ENCODE assay signal across 14 cellular contexts in genomic region chr18:74407888-74408287, GRCh38. TPM values are rescaled to one million over a fixed set of nuclear protein-coding genes. Genes with fewer than 3 reads are reported as not detected.
DNase-seq lines count a peak whose midpoint lies in the region; ATAC-seq, FAIRE-seq and TF ChIP-seq lines count a peak whose summit lies in the region.
"Had no signal": no experiment of that assay in that cellular context is flagged by ENCODE, and none has a peak within 500 bp of the region (broad histone marks: within the 10 kb centered on the region; RNA-seq: fewer than 3 reads in every experiment).

No MANE protein-coding gene starts in this region.

- CTCF ChIA-PET in HepG2 (lab: Yijun Ruan, JAX; ENCODE audit: low intra/inter-chr PET ratio, low total read pairs): no interaction called here

- H3K27ac ChIP-seq in BLaER1: peak overlapping the region; percentile 99
- no peak overlapping the region for H3K27ac ChIP-seq in HepG2 (ENCODE audit: extremely low read length, insufficient read depth, low read length)
- H3K27ac ChIP-seq in osteoblast (ENCODE audit: low read depth, low read length): no peak overlapping the region
- H3K27ac ChIP-seq: esophagus muscularis mucosa, pancreas had no signal

- no peaks in the 10 kb centered on the region for H3K27me3 ChIP-seq in BLaER1
- peaks cover 3 to 33% of the 10 kb centered on the region in 2 experiments; a peak in 3 of 5 replicates for H3K27me3 ChIP-seq in HepG2 (ENCODE audit: control insufficient read depth in 1 of 2, insufficient read depth in 2 of 2, low read length in 2 of 2)
- H3K27me3 ChIP-seq in osteoblast (ENCODE audit: insufficient read depth, low read length): no peaks in the 10 kb centered on the region

- POLR2A ChIA-PET in HepG2 (lab: Yijun Ruan, JAX): no interaction called here

- BruUV-seq in HepG2 (replicated peaks; lab: Mats Ljungman, UMichigan): no TSS peak

- TF ChIP-seq EP300 in HepG2 (IDR thresholded peaks at IDR 0.05; ENCODE audit: low read depth in 2 of 2, low read length in 2 of 2) (no peak), HepG2 (CRISPR knock-in tag; IDR thresholded peaks at IDR 0.05; ENCODE audit: borderline replicate concordance) (no peak)

- H3K36me3 ChIP-seq in BLaER1 (peaks cover 12% of the 10 kb centered on the region), HepG2 (replicated peaks in 1 of 2; ENCODE audit: control insufficient read depth in 1 of 2, insufficient read depth in 2 of 2, low read length in 2 of 2) (no peaks in the 10 kb centered on the region), osteoblast (ENCODE audit: insufficient read depth, low read length) (no peaks in the 10 kb centered on the region)
- H3K36me3 ChIP-seq: esophagus muscularis mucosa, pancreas had no signal

- H3K79me2 ChIP-seq in HepG2 (ENCODE audit: insufficient read depth, low read length): no peaks in the 10 kb centered on the region
- H3K79me2 ChIP-seq in osteoblast (ENCODE audit: insufficient read depth, low read length): no peaks in the 10 kb centered on the region

- no peak for TF ChIP-seq POLR2A in HepG2 (IDR thresholded peaks at IDR 0.05; ENCODE audit: insufficient read depth in 1 of 2, low read depth in 2 of 2, low read length in 2 of 2)

- H3K4me1 Mint-ChIP-seq in activated T-helper 2 cell treated with anti-CD3 and anti-CD28 coated beads, Interferon-gamma antibody, Interleukin-2, Interleukin-4, amounts not matched to agents 10 μg/mL and 5 μg/mL and 100 μg/mL, durations not matched to agents 14 hours and 24 hours and 36 hours (ENCODE audit: low read depth): peaks cover 27% of the 10 kb centered on the region

- H3K9ac ChIP-seq in BLaER1: peak overlapping the region; percentile 93
- H3K9ac ChIP-seq in HepG2 (ENCODE audit: insufficient read depth, low read depth, low read length): no peak overlapping the region

- TF ChIP-seq RAD21 in HepG2 (CRISPR knock-in tag; IDR thresholded peaks at IDR 0.05): no peak

- H3K4me3 ChIP-seq in BLaER1: peak overlapping the region; percentile 69
- no peak overlapping the region for H3K4me3 ChIP-seq in HepG2 (replicated peaks in 1 of 3; ENCODE audit: insufficient read depth in 1 of 3, low read depth in 2 of 3, low read length in 3 of 3)
- H3K4me3 ChIP-seq in osteoblast (ENCODE audit: insufficient read depth, low read length): no peak overlapping the region
- H3K4me3 ChIP-seq: esophagus muscularis mucosa, lung, pancreas had no signal

- 0% methylated on average over 2 of the region's 2 CpGs for WGBS in HepG2 (ENCODE audit: low lambda C conversion rate)

- H3K9me3 Mint-ChIP-seq in activated T-helper 2 cell treated with anti-CD3 and anti-CD28 coated beads, Interferon-gamma antibody, Interleukin-2, Interleukin-4, amounts not matched to agents 10 μg/mL and 5 μg/mL and 100 μg/mL, durations not matched to agents 14 hours and 24 hours and 36 hours: peaks cover 5% of the 10 kb centered on the region

- no peak for TF ChIP-seq CTCF in HepG2 (CRISPR knock-in tag; IDR thresholded peaks at IDR 0.05)
- TF ChIP-seq CTCF in osteoblast (IDR thresholded peaks at IDR 0.05; ENCODE audit: extremely low read depth, low read depth, low read length): no peak

- DNase-seq in activated T-helper 2 cell treated with anti-CD3 and anti-CD28 coated beads, Interferon-gamma antibody, Interleukin-2, Interleukin-4, amounts not matched to agents 10 μg/mL and 5 μg/mL and 100 μg/mL, durations not matched to agents 14 hours and 24 hours and 36 hours (ENCODE audit: low spot score): no peak
- no peak for DNase-seq in NCI-H2029 (lab: John Stamatoyannopoulos, UW)
- DNase-seq in HepG2 (ENCODE audit: low spot score): no peak
- no peak for DNase-seq in NCI-H1105 treated with DMSO at 0.1 percent for 48 hours (lab: John Stamatoyannopoulos, UW)
- DNase-seq in osteoblast (ENCODE audit: insufficient read length, low spot score, missing footprints): no peak
- DNase-seq: central memory CD4-positive, alpha-beta T cell; Karpas-422; pancreas had no signal

- peak overlapping the region; percentile 77 for H3K27ac Mint-ChIP-seq in activated T-helper 2 cell treated with anti-CD3 and anti-CD28 coated beads, Interferon-gamma antibody, Interleukin-2, Interleukin-4, amounts not matched to agents 10 μg/mL and 5 μg/mL and 100 μg/mL, durations not matched to agents 14 hours and 24 hours and 36 hours

- FAIRE-seq in HepG2 (lab: Jason Lieb, UNC): no peak
- FAIRE-seq: pancreas had no signal

- H3K4me1 ChIP-seq in BLaER1 (peaks cover 94% of the 10 kb centered on the region), HepG2 (ENCODE audit: insufficient read depth, low read length) (no peaks in the 10 kb centered on the region), osteoblast (ENCODE audit: insufficient read depth, low read length) (no peaks in the 10 kb centered on the region)
- H3K4me1 ChIP-seq: esophagus muscularis mucosa, pancreas had no signal

- intact Hi-C loops in activated T-helper 2 cell treated with anti-CD3 and anti-CD28 coated beads, Interferon-gamma antibody, Interleukin-2, Interleukin-4, amounts not matched to agents 10 μg/mL and 5 μg/mL and 100 μg/mL, durations not matched to agents 14 hours and 24 hours and 36 hours (cut with micrococcal nuclease): loop anchor here (5.0 kb wide), 1 partner anchor 36 kb away; no protein-coding TSS in a partner anchor
- intact Hi-C loops in HepG2 (cut with micrococcal nuclease; ENCODE audit: unreplicated experiment): no loop called here

- in situ Hi-C loops in HepG2 (cut with HindIII; ENCODE audit: extremely low pct_ligation_motif_present, low pct_unique_long_range_greater_than_20kb): no loop called here

- H3K9me3 ChIP-seq in BLaER1: peaks cover 23% of the 10 kb centered on the region
- no peaks in the 10 kb centered on the region for H3K9me3 ChIP-seq in HepG2 (ENCODE audit: low read length)
- H3K9me3 ChIP-seq in osteoblast (ENCODE audit: low read depth, low read length): no peaks in the 10 kb centered on the region
- H3K9me3 ChIP-seq: esophagus muscularis mucosa, pancreas had no signal

- H3K4me2 ChIP-seq in BLaER1: peak overlapping the region; percentile 94
- H3K4me2 ChIP-seq in HepG2 (ENCODE audit: low read depth, low read length): no peak overlapping the region
- no peak overlapping the region for H3K4me2 ChIP-seq in osteoblast (ENCODE audit: insufficient read depth, low read length)

- H4K20me1 ChIP-seq in BLaER1 (no peaks in the 10 kb centered on the region), HepG2 (ENCODE audit: insufficient read depth, low read length) (no peaks in the 10 kb centered on the region), osteoblast (ENCODE audit: insufficient read depth, low read length) (no peaks in the 10 kb centered on the region)

- H3K36me3 Mint-ChIP-seq in activated T-helper 2 cell treated with anti-CD3 and anti-CD28 coated beads, Interferon-gamma antibody, Interleukin-2, Interleukin-4, amounts not matched to agents 10 μg/mL and 5 μg/mL and 100 μg/mL, durations not matched to agents 14 hours and 24 hours and 36 hours (ENCODE audit: low read depth): no peaks in the 10 kb centered on the region

- ATAC-seq in GM18511 (IDR thresholded peaks at IDR 0.05; ENCODE audit: unreplicated experiment): peak; percentile 73
- peak; percentile 48 for ATAC-seq in HG02798 (IDR thresholded peaks at IDR 0.05; ENCODE audit: poor library complexity, unreplicated experiment)
- no peak for ATAC-seq in HepG2
- ATAC-seq: pancreas had no signal

- H2AFZ ChIP-seq in HepG2 (ENCODE audit: low read length): no peak overlapping the region
- H2AFZ ChIP-seq in osteoblast (ENCODE audit: low read length): no peak overlapping the region

- peak overlapping the region; percentile 53 for H3K4me3 Mint-ChIP-seq in activated T-helper 2 cell treated with anti-CD3 and anti-CD28 coated beads, Interferon-gamma antibody, Interleukin-2, Interleukin-4, amounts not matched to agents 10 μg/mL and 5 μg/mL and 100 μg/mL, durations not matched to agents 14 hours and 24 hours and 36 hours (ENCODE audit: low read depth)

- peaks cover 4% of the 10 kb centered on the region for H3K27me3 Mint-ChIP-seq in activated T-helper 2 cell treated with anti-CD3 and anti-CD28 coated beads, Interferon-gamma antibody, Interleukin-2, Interleukin-4, amounts not matched to agents 10 μg/mL and 5 μg/mL and 100 μg/mL, durations not matched to agents 14 hours and 24 hours and 36 hours (ENCODE audit: low read depth)

RNA-seq across cellular contexts. Expression of gene DIPK1C, which starts 49.2 kb away (rescaled TPM):
- total RNA-seq in activated T-helper 2 cell treated with anti-CD3 and anti-CD28 coated beads, Interferon-gamma antibody, Interleukin-2, Interleukin-4, amounts not matched to agents 10 μg/mL and 5 μg/mL and 100 μg/mL, durations not matched to agents 14 hours and 24 hours and 36 hours: not detected in 2 replicates
- total RNA-seq in HepG2 (2016; rRNA removed; fragmentation: Illumina TruSeq; extraction: Trizol) (not detected in 2 replicates), osteoblast (not detected in 2 replicates)
- not detected in 2 replicates for total RNA-seq in HepG2 (2016; cell fraction: cytosol; rRNA removed; fragmentation: Illumina TruSeq; extraction: Trizol; ENCODE audit: low read depth)
- 0.09 TPM in 1 of 2 replicates, not detected in the other for total RNA-seq in HepG2 (2016; cell fraction: insoluble cytoplasmic fraction; rRNA removed; fragmentation: Illumina TruSeq; extraction: Trizol)
- not detected in 2 replicates for total RNA-seq in HepG2 (2016; cell fraction: membrane; rRNA removed; fragmentation: Illumina TruSeq; extraction: Trizol)
- not detected in 2 replicates for total RNA-seq in HepG2 (2016; cell fraction: nucleus; rRNA removed; fragmentation: Illumina TruSeq; extraction: Trizol)
- polyA plus RNA-seq in HepG2 (2011; rRNA removed): 1.1 and 1.8 TPM in 2 replicates
- polyA plus RNA-seq in HepG2 (2011; cell fraction: cytosol; rRNA removed): 1.2 and 1.3 TPM in 2 replicates
- 0.43 and 0.53 TPM in 2 replicates for polyA plus RNA-seq in HepG2 (2011; cell fraction: nucleus; rRNA removed)
- polyA plus RNA-seq in HepG2 (2012): 0.19 and 0.39 TPM in 2 replicates
- polyA plus RNA-seq in HepG2 (2016; cell fraction: cytosol; fragmentation: Illumina TruSeq; extraction: Trizol; ENCODE audit: low read depth): not detected in 2 replicates
- not detected in 2 replicates for polyA plus RNA-seq in HepG2 (2016; cell fraction: insoluble cytoplasmic fraction; fragmentation: Illumina TruSeq; extraction: Trizol; ENCODE audit: low read depth)
- polyA plus RNA-seq in HepG2 (2016; cell fraction: membrane; fragmentation: Illumina TruSeq; extraction: Trizol; ENCODE audit: low read depth): not detected in 2 replicates
- not detected in 2 replicates for polyA plus RNA-seq in HepG2 (2016; cell fraction: nucleus; fragmentation: Illumina TruSeq; extraction: Trizol; ENCODE audit: insufficient read depth, low read depth)
- 2.7 TPM in 1 of 2 replicates, not detected in the other for polyA minus RNA-seq in HepG2 (2011; rRNA and poly(A)+ RNA removed; ENCODE audit: low replicate concordance)
- 0.40 and 1.9 TPM in 2 replicates for polyA minus RNA-seq in HepG2 (2011; cell fraction: cytosol; rRNA and poly(A)+ RNA removed)
- 0.52 and 0.75 TPM in 2 replicates for polyA minus RNA-seq in HepG2 (2011; cell fraction: nucleus; rRNA and poly(A)+ RNA removed)
- total RNA-seq: lung, RPMI7951 had no signal
